21 cellular contexts compared by ENCODE assay signal in the genomic region with DNA sequence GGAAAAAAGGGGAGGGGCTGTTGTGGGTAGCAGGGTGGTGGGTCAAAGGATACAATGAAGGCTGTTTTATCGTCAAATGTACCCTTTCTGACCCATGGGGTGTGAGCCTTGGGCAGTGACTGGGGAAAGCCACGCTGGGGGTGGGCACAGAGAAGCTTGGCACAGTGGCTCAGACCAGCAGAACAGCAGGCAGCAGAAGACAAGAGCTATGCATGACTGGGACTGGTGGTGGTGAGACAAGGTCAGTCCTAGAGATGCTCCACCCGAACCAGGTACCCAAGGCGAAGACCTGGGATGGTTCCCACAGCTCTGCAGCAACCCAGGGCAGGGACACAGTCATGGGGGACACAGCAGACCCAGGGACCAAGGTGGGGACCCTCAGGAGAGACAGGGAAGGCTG. TPM values are rescaled to one million over a fixed set of nuclear protein-coding genes. Genes with fewer than 3 reads are reported as not detected.
DNase-seq lines count a peak whose midpoint lies in the region; ATAC-seq, FAIRE-seq and TF ChIP-seq lines count a peak whose summit lies in the region.
"Had no signal": no experiment of that assay in that cellular context is flagged by ENCODE, and none has a peak within 500 bp of the region (broad histone marks: within the 10 kb centered on the region; RNA-seq: fewer than 3 reads in every experiment).

No MANE protein-coding gene starts in this region.

- no peak overlapping the region for H2BK5ac ChIP-seq in neuronal stem cell (ENCODE audit: low read length)

- 0 out of 22 replicates have a peak overlapping the region, but pooled peaks of 1 of the 11 experiments have one; percentile 8 for H3K27ac ChIP-seq in BLaER1 treated with 17β-estradiol and CSF1 and Interleukin-3, amounts not matched to agents 10 nM and 100 nM
- H3K27ac ChIP-seq in CD8-positive, alpha-beta T cell (ENCODE audit: low read depth, low read length) = no peak overlapping the region
- H3K27ac ChIP-seq in neuronal stem cell (replicated peaks; ENCODE audit: low read length) = no peak overlapping the region
- H3K27ac ChIP-seq: ascending aorta had no signal

- no peak overlapping the region for H2AK5ac ChIP-seq in neuronal stem cell (ENCODE audit: low read depth, low read length)

- peaks cover 22% of the 10 kb centered on the region for H3K4me1 Mint-ChIP-seq in CD8-positive, alpha-beta T cell (ENCODE audit: low read depth)
- H3K4me1 Mint-ChIP-seq in activated B cell treated with CpG ODN at 0.5 μM for 24 hours = peaks cover 95% of the 10 kb centered on the region

- WGBS in neuronal stem cell (ENCODE audit: extremely low coverage in 2 of 2, insufficient read length in 2 of 2, insufficient replicate concordance in 1 of 2), 2 donors = no CpG with 5 or more reads among the region's 4 CpGs

- peaks cover 73 to 89% (median 80%) of the 10 kb centered on the region in 11 experiments for H3K36me3 ChIP-seq in BLaER1 treated with 17β-estradiol and CSF1 and Interleukin-3, amounts not matched to agents 10 nM and 100 nM
- H3K36me3 ChIP-seq in CD8-positive, alpha-beta T cell (ENCODE audit: insufficient read depth, low read length) = peaks cover 6% of the 10 kb centered on the region
- peaks cover 31 to 68% of the 10 kb centered on the region in 2 donors for H3K36me3 ChIP-seq in neuronal stem cell (replicated peaks in 1 of 2; ENCODE audit: control insufficient read depth in 2 of 2, insufficient read depth in 2 of 2, low read length in 2 of 2)

- intact Hi-C loops in CD8-positive, alpha-beta T cell (cut with DNase I, micrococcal nuclease) = loop anchor here in 1 of 2 experiments (5.0 kb wide), 1 partner anchor 46 kb away; no protein-coding TSS in a partner anchor
- intact Hi-C loops in activated B cell treated with CpG ODN at 0.5 μM for 24 hours (cut with micrococcal nuclease) = no loop called here

- no peak overlapping the region for H3K9ac ChIP-seq in BLaER1 treated with 17β-estradiol and CSF1 and Interleukin-3, amounts not matched to agents 10 nM and 100 nM
- H3K9ac ChIP-seq in neuronal stem cell (ENCODE audit: low read depth, low read length, poor library complexity) = no peak overlapping the region
- H3K9ac ChIP-seq: SK-N-SH had no signal

- H3K79me1 ChIP-seq in neuronal stem cell (ENCODE audit: low read depth, low read length) = peaks cover 13% of the 10 kb centered on the region

- H3K4ac ChIP-seq in neuronal stem cell (ENCODE audit: low read length) = no peak overlapping the region

- H3K4me3 Mint-ChIP-seq in CD8-positive, alpha-beta T cell = no peak overlapping the region
- H3K4me3 Mint-ChIP-seq in activated B cell treated with CpG ODN at 0.5 μM for 24 hours = no peak overlapping the region
- H3K4me3 Mint-ChIP-seq: activated naive CD4-positive, alpha-beta T cell treated with anti-CD3 and anti-CD28 coated beads for 36 hours; nephron had no signal

- H3K9me3 ChIP-seq in BLaER1 treated with 17β-estradiol and CSF1 and Interleukin-3, amounts not matched to agents 10 nM and 100 nM (replicated peaks in 1 of 11) = no peaks in the 10 kb centered on the region
- H3K9me3 ChIP-seq in CD8-positive, alpha-beta T cell (ENCODE audit: low read length) = no peaks in the 10 kb centered on the region
- H3K9me3 ChIP-seq in neuronal stem cell (replicated peaks in 1 of 2; ENCODE audit: control insufficient read depth in 2 of 2, insufficient read depth in 1 of 2, low read depth in 1 of 2, low read length in 2 of 2) = no peaks in the 10 kb centered on the region
- H3K9me3 ChIP-seq: ascending aorta, esophagus squamous epithelium, SK-N-SH had no signal

- H3K4me3 ChIP-seq in BLaER1 treated with 17β-estradiol and CSF1 and Interleukin-3, amounts not matched to agents 10 nM and 100 nM = no peak overlapping the region
- H3K4me3 ChIP-seq in CD8-positive, alpha-beta T cell (ENCODE audit: low read depth, low read length) = no peak overlapping the region
- H3K4me3 ChIP-seq in neuronal stem cell (ENCODE audit: low read length in 2 of 2) = no peak overlapping the region
- H3K4me3 ChIP-seq: ascending aorta, esophagus squamous epithelium had no signal

- no peaks in the 10 kb centered on the region for H3K9me3 Mint-ChIP-seq in CD8-positive, alpha-beta T cell
- no peaks in the 10 kb centered on the region for H3K9me3 Mint-ChIP-seq in activated B cell treated with CpG ODN at 0.5 μM for 24 hours
- H3K9me3 Mint-ChIP-seq: activated naive CD4-positive, alpha-beta T cell treated with anti-CD3 and anti-CD28 coated beads for 36 hours; nephron had no signal

- H2BK15ac ChIP-seq in neuronal stem cell (ENCODE audit: low read length) = no peak overlapping the region

- CTCF ChIA-PET in CD8-positive, alpha-beta T cell (lab: Charles Lee) = interaction anchor here (1.3 kb wide), 1 partner anchor 65 kb away, joined by 3 read pairs; no protein-coding TSS in a partner anchor
- CTCF ChIA-PET in activated B cell treated with CpG ODN at 0.5 μM for 24 hours (lab: Charles Lee) = interaction anchor here (7.1 kb wide), 1 partner anchor 64 kb away, joined by 79 read pairs; no protein-coding TSS in a partner anchor

- H3K4me2 ChIP-seq in BLaER1 treated with 17β-estradiol and CSF1 and Interleukin-3, amounts not matched to agents 10 nM and 100 nM = peak overlapping the region in 7 of 11 experiments; percentile 33 to 65 (median 49); a peak in 7 of 22 replicates
- H3K4me2 ChIP-seq in neuronal stem cell (ENCODE audit: insufficient read depth, low read length, poor library complexity, severe bottlenecking) = no peak overlapping the region
- H3K4me2 ChIP-seq: SK-N-SH had no signal

- peak overlapping the region; percentile 77 for H3K27ac Mint-ChIP-seq in CD8-positive, alpha-beta T cell
- H3K27ac Mint-ChIP-seq in activated B cell treated with CpG ODN at 0.5 μM for 24 hours = peak overlapping the region; percentile 65
- H3K27ac Mint-ChIP-seq: activated naive CD4-positive, alpha-beta T cell treated with anti-CD3 and anti-CD28 coated beads for 36 hours; nephron; progenitor cell of endocrine pancreas had no signal

- peak overlapping the region; percentile 27 for H3K18ac ChIP-seq in neuronal stem cell (ENCODE audit: low read length)

- TF ChIP-seq CTCF in CD8-positive, alpha-beta T cell (IDR thresholded peaks at IDR 0.05) = no peak
- TF ChIP-seq CTCF in activated B cell treated with CpG ODN at 0.5 μM for 24 hours (IDR thresholded peaks at IDR 0.05) = no peak

- no peak overlapping the region for H4K8ac ChIP-seq in neuronal stem cell (ENCODE audit: low read depth, low read length)

- no peak overlapping the region for H4K91ac ChIP-seq in neuronal stem cell (ENCODE audit: low read depth, low read length, poor library complexity)

- H3K23ac ChIP-seq in neuronal stem cell (ENCODE audit: low read depth, low read length, poor library complexity) = no peak overlapping the region

- no peaks in the 10 kb centered on the region for H3K27me3 ChIP-seq in BLaER1 treated with 17β-estradiol and CSF1 and Interleukin-3, amounts not matched to agents 10 nM and 100 nM
- H3K27me3 ChIP-seq in CD8-positive, alpha-beta T cell (ENCODE audit: insufficient read depth, low read length) = no peaks in the 10 kb centered on the region
- no peaks in the 10 kb centered on the region for H3K27me3 ChIP-seq in neuronal stem cell (ENCODE audit: control insufficient read depth in 3 of 3, insufficient read depth in 3 of 3, low read depth in 1 of 3, low read length in 3 of 3)
- H3K27me3 ChIP-seq: ascending aorta, esophagus squamous epithelium had no signal

- H4K20me1 ChIP-seq in BLaER1 treated with 17β-estradiol and CSF1 and Interleukin-3, amounts not matched to agents 10 nM and 100 nM = peaks cover 84 to 100% (median 100%) of the 10 kb centered on the region in 11 experiments

- H3K14ac ChIP-seq in neuronal stem cell (ENCODE audit: low read length) = no peak overlapping the region

- no peak for ATAC-seq in CD8-positive, alpha-beta T cell
- no peak for ATAC-seq in activated B cell treated with CpG ODN at 0.5 μM for 24 hours (ENCODE audit: low read depth)
- ATAC-seq: Panc1 had no signal

- POLR2A ChIA-PET in CD8-positive, alpha-beta T cell (lab: Charles Lee) = no interaction called here
- POLR2A ChIA-PET in activated B cell treated with CpG ODN at 0.5 μM for 24 hours (lab: Charles Lee) = no interaction called here

- no peak overlapping the region for H2BK120ac ChIP-seq in neuronal stem cell (ENCODE audit: low read depth, low read length)

- H3K27me3 Mint-ChIP-seq in CD8-positive, alpha-beta T cell (ENCODE audit: low read depth) = no peaks in the 10 kb centered on the region
- no peaks in the 10 kb centered on the region for H3K27me3 Mint-ChIP-seq in activated B cell treated with CpG ODN at 0.5 μM for 24 hours
- H3K27me3 Mint-ChIP-seq: progenitor cell of endocrine pancreas had no signal

- peak in 1 of 7 experiments; percentile 31 for DNase-seq in CD8-positive, alpha-beta T cell
- DNase-seq in activated B cell treated with CpG ODN at 0.5 μM for 24 hours = peak; percentile 10
- DNase-seq in neuronal stem cell (ENCODE audit: low spot score) = no peak
- no peak for DNase-seq in amygdala (lab: John Stamatoyannopoulos, UW)
- no peak for DNase-seq in GM19239 (ENCODE audit: insufficient read length, low spot score)
- no peak for DNase-seq in AML-193 (lab: John Stamatoyannopoulos, UW)
- DNase-seq: activated naive CD4-positive, alpha-beta T cell treated with anti-CD3 and anti-CD28 coated beads for 36 hours; cerebellar nuclear complex; esophagus squamous epithelium; Kasumi-1; NCI-H2081; SK-N-SH; stimulated activated CD4-positive, alpha-beta T cell treated with anti-CD3 and anti-CD28 coated beads, Interleukin-1b, Interleukin-23, amount 100 ng/mL, for 48 hours; stimulated activated naive CD4-positive, alpha-beta T cell; T1000 had no signal

- no peak overlapping the region for H2BK12ac ChIP-seq in neuronal stem cell (ENCODE audit: low read length)

- peaks cover 64% of the 10 kb centered on the region for H3K36me3 Mint-ChIP-seq in CD8-positive, alpha-beta T cell
- H3K36me3 Mint-ChIP-seq in activated B cell treated with CpG ODN at 0.5 μM for 24 hours (ENCODE audit: low read depth) = peaks cover 57% of the 10 kb centered on the region

- peaks cover 46 to 59% (median 52%) of the 10 kb centered on the region in 10 experiments for H3K4me1 ChIP-seq in BLaER1 treated with 17β-estradiol and CSF1 and Interleukin-3, amounts not matched to agents 10 nM and 100 nM
- no peaks in the 10 kb centered on the region for H3K4me1 ChIP-seq in CD8-positive, alpha-beta T cell (ENCODE audit: insufficient read depth, low read length)
- peaks cover 7 to 8% of the 10 kb centered on the region in 2 donors for H3K4me1 ChIP-seq in neuronal stem cell (ENCODE audit: control insufficient read depth in 2 of 2, insufficient read depth in 1 of 2, low read depth in 1 of 2, low read length in 2 of 2)
- H3K4me1 ChIP-seq: ascending aorta had no signal

- H2AFZ ChIP-seq in neuronal stem cell (ENCODE audit: low read length) = no peak overlapping the region

- no peak for FAIRE-seq in GM19239 (lab: Jason Lieb, UNC)
- FAIRE-seq: D721Med had no signal

RNA-seq across cellular contexts. Expression of a gene that starts 38.3 kb away (rescaled TPM):
- total RNA-seq in CD8-positive, alpha-beta T cell = 10 to 100 TPM; 15.1 to 15.6 TPM
- 19.5 and 22.5 TPM in 2 replicates for total RNA-seq in activated B cell treated with CpG ODN at 0.5 μM for 24 hours
- polyA plus RNA-seq in neuronal stem cell (2013, experiment 1 of 2) = 13.6 TPM
- 14.2 TPM for polyA plus RNA-seq in neuronal stem cell (2013, experiment 2 of 2)

RNA-seq across cellular contexts. Expression of a gene that starts 56.4 kb away (rescaled TPM):
- total RNA-seq in CD8-positive, alpha-beta T cell = 10 to 100 TPM; 12.2 to 12.8 TPM
- total RNA-seq in activated B cell treated with CpG ODN at 0.5 μM for 24 hours = 9.7 and 9.8 TPM in 2 replicates
- 4.8 TPM for polyA plus RNA-seq in neuronal stem cell (2013, experiment 1 of 2)
- polyA plus RNA-seq in neuronal stem cell (2013, experiment 2 of 2) = 4.2 TPM
